Comparison of ENCODE assay signal across 2 cellular contexts in the genomic region with DNA sequence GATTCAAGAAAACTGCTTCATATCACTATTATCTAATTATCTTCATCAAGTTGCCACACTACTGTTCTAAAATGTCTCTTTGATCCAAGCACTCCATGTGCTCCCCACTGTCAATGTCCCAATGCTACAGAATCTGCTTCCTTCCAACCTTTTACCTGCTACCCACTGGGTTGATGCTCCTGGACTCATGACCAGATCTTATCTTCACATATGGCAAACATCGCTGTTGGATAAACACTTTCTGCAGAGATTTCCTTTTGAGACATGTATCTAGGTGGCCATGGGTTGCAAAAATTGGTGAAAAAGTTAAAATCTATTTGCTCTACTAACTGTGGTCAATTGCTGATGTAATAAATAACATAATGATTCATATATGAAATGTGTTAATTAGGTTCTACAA.
TF ChIP-seq lines count a peak whose summit lies in the region.

No MANE protein-coding gene starts in this region.

TF ChIP-seq in A549, 52 proteins besides CTCF, POLR2A, EP300 and RAD21:
- no peak for TF ChIP-seq RARB (CRISPR knock-in tag; IDR thresholded peaks at IDR 0.05)
- 0 out of 2 replicates have a peak, but pooled peaks have one; percentile 41 for TF ChIP-seq HOXA7 (CRISPR knock-in tag; IDR thresholded peaks at IDR 0.05)
TF ChIP-seq in A549: peak in this region for 1.

TF ChIP-seq in IMR-90, 13 proteins besides CTCF, POLR2A, EP300 and RAD21:
- TF ChIP-seq FOS (IDR thresholded peaks at IDR 0.05; ENCODE audit: low read depth, low read length) = no peak
- no peak for TF ChIP-seq BHLHE40 (IDR thresholded peaks at IDR 0.05; ENCODE audit: low read depth, low read length)
- TF ChIP-seq MXI1 (IDR thresholded peaks at IDR 0.05; ENCODE audit: borderline replicate concordance, low read depth, low read length) = no peak
- no peak for TF ChIP-seq NFE2L2 (IDR thresholded peaks at IDR 0.05; ENCODE audit: low read depth, low read length)
- TF ChIP-seq, protein P1, sequence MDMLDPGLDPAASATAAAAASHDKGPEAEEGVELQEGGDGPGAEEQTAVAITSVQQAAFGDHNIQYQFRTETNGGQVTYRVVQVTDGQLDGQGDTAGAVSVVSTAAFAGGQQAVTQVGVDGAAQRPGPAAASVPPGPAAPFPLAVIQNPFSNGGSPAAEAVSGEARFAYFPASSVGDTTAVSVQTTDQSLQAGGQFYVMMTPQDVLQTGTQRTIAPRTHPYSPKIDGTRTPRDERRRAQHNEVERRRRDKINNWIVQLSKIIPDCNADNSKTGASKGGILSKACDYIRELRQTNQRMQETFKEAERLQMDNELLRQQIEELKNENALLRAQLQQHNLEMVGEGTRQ (IDR thresholded peaks at IDR 0.05; ENCODE audit: low read depth, low read length) = no peak
- TF ChIP-seq ELK1 (IDR thresholded peaks at IDR 0.05; ENCODE audit: borderline replicate concordance, low read depth, low read length) = no peak
- TF ChIP-seq RFX5 (IDR thresholded peaks at IDR 0.05; ENCODE audit: low read depth, low read length) = no peak
- TF ChIP-seq MAZ (IDR thresholded peaks at IDR 0.05; ENCODE audit: borderline replicate concordance, low read depth, low read length) = no peak
- no peak for TF ChIP-seq SMC3 (IDR thresholded peaks at IDR 0.05; ENCODE audit: low read depth, low read length)
- no peak for TF ChIP-seq CHD1 (IDR thresholded peaks at IDR 0.05; ENCODE audit: low read depth, low read length)
- TF ChIP-seq MAFK (IDR thresholded peaks at IDR 0.05; ENCODE audit: low read depth, low read length) = no peak
- TF ChIP-seq CEBPB (IDR thresholded peaks at IDR 0.05; ENCODE audit: low read depth, low read length) = no peak
- TF ChIP-seq RCOR1 (IDR thresholded peaks at IDR 0.05; ENCODE audit: insufficient replicate concordance, low read length) = no peak
